ENCODE assay signal across 27 cellular contexts in the genomic region with DNA sequence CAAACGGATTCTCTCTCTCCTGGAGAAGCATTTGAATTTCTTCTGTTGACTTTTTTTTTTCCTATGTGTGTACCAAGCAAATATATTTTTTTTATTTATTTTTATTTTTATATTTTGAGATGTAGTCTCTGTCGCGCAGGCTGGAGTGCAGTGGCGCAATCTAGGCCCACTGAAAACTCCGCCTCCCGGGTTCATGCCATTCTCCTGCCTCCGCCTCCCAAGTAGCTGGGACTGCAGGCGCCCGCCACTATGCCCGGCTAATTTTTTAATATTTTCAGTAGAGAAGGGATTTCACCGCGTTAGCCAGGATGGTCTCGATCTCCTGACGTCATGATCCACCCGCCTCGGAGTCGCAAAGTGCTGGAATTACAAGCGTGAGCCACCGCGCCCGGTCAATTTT.
"Had no signal": no experiment of that assay in that cellular context is flagged by ENCODE, and none has a peak within 500 bp of the region (broad histone marks: within the 10 kb centered on the region; RNA-seq: fewer than 3 reads in every experiment).

No MANE protein-coding gene starts in this region.

- H3K4me3 ChIP-seq: coronary artery, dorsolateral prefrontal cortex, esophagus squamous epithelium, gastrocnemius medialis, heart right ventricle, left ventricle myocardium inferior, lower lobe of right lung, mucosa of descending colon had no signal

- H3K27ac ChIP-seq: coronary artery, dorsolateral prefrontal cortex, epithelial cell of prostate, esophagus squamous epithelium, gastrocnemius medialis, heart right ventricle, left ventricle myocardium inferior, lower lobe of right lung had no signal

- H3K36me3 ChIP-seq: esophagus squamous epithelium, gastrocnemius medialis, heart right ventricle, left ventricle myocardium inferior, lower lobe of right lung had no signal

- H3K4me1 ChIP-seq: esophagus squamous epithelium, gastrocnemius medialis, heart right ventricle, left ventricle myocardium inferior, lower lobe of right lung had no signal

- FAIRE-seq: colon, islet of Langerhans, keratinocyte had no signal

- H3K9me3 ChIP-seq: esophagus squamous epithelium, gastrocnemius medialis, left ventricle myocardium inferior, lower lobe of right lung had no signal

- ATAC-seq: effector memory CD8-positive, alpha-beta T cell; esophagus mucosa; gastrocnemius medialis; heart right ventricle; left colon; left lobe of liver; lower lobe of right lung; mucosa of descending colon had no signal

- H3K27me3 ChIP-seq: dorsolateral prefrontal cortex, esophagus squamous epithelium, gastrocnemius medialis, heart right ventricle had no signal

- DNase-seq: dermis blood vessel endothelial cell; dorsolateral prefrontal cortex; effector CD8-positive, alpha-beta T cell; effector memory CD8-positive, alpha-beta T cell; endodermal cell; erythroblast; esophagus squamous epithelium; foreskin fibroblast; foreskin melanocyte; gastrocnemius medialis; glutamatergic neuron; head of caudate nucleus; heart right ventricle; hippocampal formation; kidney glomerular epithelial cell; left colon; left ventricle myocardium inferior; lower lobe of right lung; mesenchymal stem cell; mucosa of descending colon had no signal
